1 cellular context compared by ENCODE assay signal in the genomic region with DNA sequence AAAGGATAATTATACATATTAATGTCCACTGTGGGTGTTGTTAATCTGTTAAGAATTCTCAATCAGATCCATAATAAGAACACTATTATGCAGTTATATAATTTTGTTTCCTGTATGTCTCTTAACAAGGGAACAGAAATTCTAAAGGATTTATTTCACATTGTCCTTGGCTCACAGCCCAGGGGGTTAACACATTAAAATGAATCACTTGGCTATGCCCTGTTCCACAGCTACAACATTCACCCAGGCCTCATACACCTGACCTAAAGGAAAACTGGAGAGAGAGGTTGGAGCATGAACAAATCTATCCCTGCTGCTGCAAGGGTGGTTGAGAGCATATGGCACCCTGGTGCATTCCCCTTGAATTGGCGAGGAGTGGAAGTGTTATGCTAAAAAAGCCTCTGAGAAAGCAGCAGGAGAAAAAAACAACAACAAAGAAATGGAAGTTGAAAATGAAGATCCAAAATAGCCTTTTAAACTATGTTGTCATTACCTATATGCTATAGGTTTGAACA.
TF ChIP-seq lines count a peak whose summit lies in the region.

No MANE protein-coding gene starts in this region.

TF ChIP-seq in WTC11, 78 proteins besides CTCF, POLR2A, EP300 and RAD21 (continued from another document):
- TF ChIP-seq FOXJ3 (CRISPR knock-in tag; IDR thresholded peaks at IDR 0.05; ENCODE audit: borderline replicate concordance) (no peak), HMGXB4 (CRISPR knock-in tag; IDR thresholded peaks at IDR 0.05) (no peak), JAZF1 (CRISPR knock-in tag; IDR thresholded peaks at IDR 0.05) (no peak), GABPB1 (CRISPR knock-in tag; IDR thresholded peaks at IDR 0.05) (no peak), FOXP1 (CRISPR knock-in tag; IDR thresholded peaks at IDR 0.05; ENCODE audit: borderline replicate concordance) (no peak)
